ENCODE assay signal across 8 cellular contexts in genomic region chr17:39164675-39165143, GRCh38. TPM values are rescaled to one million over a fixed set of nuclear protein-coding genes. Genes with fewer than 3 reads are reported as not detected.
A peak's percentile ranks its signal among the peaks of the same experiment; 100 is the strongest.
DNase-seq lines count a peak whose midpoint lies in the region; ATAC-seq, FAIRE-seq and TF ChIP-seq lines count a peak whose summit lies in the region.

No MANE protein-coding gene starts in this region.

- peak; percentile 70 to 83 for TF ChIP-seq CTCF in left lung (IDR thresholded peaks at IDR 0.05)

- H3K4me1 ChIP-seq in left lung, result peaks cover 0 to 40% of the 10 kb centered on the region in 2 donors

- H3K4me1 Mint-ChIP-seq in activated CD4-positive, alpha-beta T cell treated with anti-CD3 and anti-CD28 coated beads, Interleukin-2, amount 10 ng/mL, durations not matched to agents 24 days and 14 days, result peaks cover 23% of the 10 kb centered on the region

- peak overlapping the region; percentile 1 for H3K27ac Mint-ChIP-seq in activated CD4-positive, alpha-beta T cell treated with anti-CD3 and anti-CD28 coated beads, Interleukin-2, amount 10 ng/mL, durations not matched to agents 24 days and 14 days

- intact Hi-C loops in activated CD4-positive, alpha-beta T cell treated with anti-CD3 and anti-CD28 coated beads, Interleukin-2, amount 10 ng/mL, durations not matched to agents 24 days and 14 days (cut with micrococcal nuclease), result loop anchor here (1.0 kb wide), 1 partner anchor 11 kb away; no protein-coding TSS in a partner anchor
- intact Hi-C loops in left lung (cut with DNase I), result no loop called here

- H3K4me3 ChIP-seq in left lung, result peak overlapping the region; percentile 38 to 40

- H3K27me3 Mint-ChIP-seq in activated CD4-positive, alpha-beta T cell treated with anti-CD3 and anti-CD28 coated beads, Interleukin-2, amount 10 ng/mL, durations not matched to agents 24 days and 14 days, result peaks cover 26% of the 10 kb centered on the region

- H3K9me3 Mint-ChIP-seq in activated CD4-positive, alpha-beta T cell treated with anti-CD3 and anti-CD28 coated beads, Interleukin-2, amount 10 ng/mL, durations not matched to agents 24 days and 14 days, result peaks cover 3% of the 10 kb centered on the region

- peak; percentile 73 for DNase-seq in NCI-H460 (ENCODE audit: extremely low read depth, low read depth)
- peak; percentile 92 for DNase-seq in activated CD4-positive, alpha-beta T cell treated with anti-CD3 and anti-CD28 coated beads, Interleukin-2, amount 10 ng/mL, durations not matched to agents 24 days and 14 days
- DNase-seq in dermis blood vessel endothelial cell, result peak; percentile 86
- DNase-seq in left lung, result peak; percentile 85 to 88
- DNase-seq in stimulated activated CD4-positive, alpha-beta T cell treated with anti-CD3 and anti-CD28 coated beads, Interleukin-2, amount 100 ng/mL, for 4 hours (ENCODE audit: low read depth), result peak; percentile 62

- H3K9me3 ChIP-seq in left lung, result no peaks in the 10 kb centered on the region

- no peaks in the 10 kb centered on the region for H3K36me3 ChIP-seq in left lung

- ATAC-seq in HG02642 (IDR thresholded peaks at IDR 0.05; ENCODE audit: poor library complexity, unreplicated experiment) (peak; percentile 81), left lung (peak; percentile 90), GM21786 (IDR thresholded peaks at IDR 0.05; ENCODE audit: unreplicated experiment) (no peak)

- peaks cover 0 to 19% of the 10 kb centered on the region in 2 donors for H3K27me3 ChIP-seq in left lung

- no peak overlapping the region for H3K27ac ChIP-seq in left lung

- FAIRE-seq in G401.6 (lab: Jason Lieb, UNC), result peak; percentile 69

- H3K4me3 Mint-ChIP-seq in activated CD4-positive, alpha-beta T cell treated with anti-CD3 and anti-CD28 coated beads, Interleukin-2, amount 10 ng/mL, durations not matched to agents 24 days and 14 days, result peak overlapping the region; percentile 85

- H3K36me3 Mint-ChIP-seq in activated CD4-positive, alpha-beta T cell treated with anti-CD3 and anti-CD28 coated beads, Interleukin-2, amount 10 ng/mL, durations not matched to agents 24 days and 14 days (ENCODE audit: low read depth), result peaks cover 1% of the 10 kb centered on the region

RNA-seq across cellular contexts. Expression of gene ARL5C, which starts 1.3 kb away (rescaled TPM):
- total RNA-seq in NCI-H460 (2014; rRNA removed; shearing (Covaris generic)), result not detected in 2 replicates
- not detected in 2 replicates for polyA plus RNA-seq in NCI-H460 (2014; cell fraction: nucleus; rRNA removed)
- total RNA-seq in activated CD4-positive, alpha-beta T cell treated with anti-CD3 and anti-CD28 coated beads, Interleukin-2, amount 10 ng/mL, durations not matched to agents 24 days and 14 days, result not detected in 2 replicates
- not detected in 2 replicates for total RNA-seq in dermis blood vessel endothelial cell
- not detected for total RNA-seq in left lung

RNA-seq across cellular contexts. Expression of gene PLXDC1, which starts 13.3 kb away (rescaled TPM):
- 0.10 TPM in 1 of 2 replicates, not detected in the other for total RNA-seq in NCI-H460 (2014; rRNA removed; shearing (Covaris generic))
- polyA plus RNA-seq in NCI-H460 (2014; cell fraction: nucleus; rRNA removed), result not detected in 2 replicates
- total RNA-seq in activated CD4-positive, alpha-beta T cell treated with anti-CD3 and anti-CD28 coated beads, Interleukin-2, amount 10 ng/mL, durations not matched to agents 24 days and 14 days, result 0.16 and 0.43 TPM in 2 replicates
- total RNA-seq in dermis blood vessel endothelial cell (not detected in 2 replicates), left lung (10 to 100 TPM in 1 of 2 donors, 1 to 10 TPM in 1; 4.1 to 11.9 TPM)

RNA-seq across cellular contexts. Expression of gene CACNB1, which starts 32.8 kb away (rescaled TPM):
- total RNA-seq in NCI-H460 (2014; rRNA removed; shearing (Covaris generic)), result 3.4 and 3.6 TPM in 2 replicates
- polyA plus RNA-seq in NCI-H460 (2014; cell fraction: nucleus; rRNA removed), result 6.7 and 13.1 TPM in 2 replicates
- 20.4 and 22.5 TPM in 2 replicates for total RNA-seq in activated CD4-positive, alpha-beta T cell treated with anti-CD3 and anti-CD28 coated beads, Interleukin-2, amount 10 ng/mL, durations not matched to agents 24 days and 14 days
- total RNA-seq in dermis blood vessel endothelial cell (1.0 and 2.8 TPM in 2 replicates), left lung (10 to 100 TPM; 23.8 to 31.4 TPM)

RNA-seq across cellular contexts. Expression of gene RPL19, which starts 35.4 kb away (rescaled TPM):
- total RNA-seq in NCI-H460 (2014; rRNA removed; shearing (Covaris generic)), result 4,756 and 4,857 TPM in 2 replicates
- polyA plus RNA-seq in NCI-H460 (2014; cell fraction: nucleus; rRNA removed), result 2,493 and 2,828 TPM in 2 replicates
- 2,240 and 2,301 TPM in 2 replicates for total RNA-seq in activated CD4-positive, alpha-beta T cell treated with anti-CD3 and anti-CD28 coated beads, Interleukin-2, amount 10 ng/mL, durations not matched to agents 24 days and 14 days
- total RNA-seq in dermis blood vessel endothelial cell (1,928 and 2,101 TPM in 2 replicates), left lung (1,000 to 10,000 TPM; 1,286 to 1,367 TPM)
